In the genomic region with DNA sequence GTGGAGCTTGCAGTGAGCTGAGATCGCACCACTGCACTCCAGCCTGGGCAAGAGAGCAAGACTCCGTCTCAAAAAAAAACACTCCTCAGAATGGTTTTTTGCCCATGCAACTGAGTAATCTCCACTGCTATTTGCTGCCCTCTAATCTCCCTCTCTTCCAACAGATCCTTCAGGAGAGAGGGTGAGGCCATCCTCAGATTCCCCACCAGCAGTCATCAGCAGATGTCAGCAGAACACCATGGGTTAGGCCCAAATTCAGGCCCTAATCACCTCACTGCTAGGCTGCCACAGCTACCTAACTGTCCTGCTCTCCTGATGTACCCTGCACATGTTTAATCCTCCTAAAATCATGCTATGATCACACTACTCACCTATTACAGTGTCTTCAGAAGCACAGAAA, we compare ENCODE assay signal across 12 cellular contexts.
DNase-seq lines count a peak whose midpoint lies in the region; ATAC-seq and TF ChIP-seq lines count a peak whose summit lies in the region.
"Had no signal": no experiment of that assay in that cellular context is flagged by ENCODE, and none has a peak within 500 bp of the region (broad histone marks: within the 10 kb centered on the region; RNA-seq: fewer than 3 reads in every experiment).

No MANE protein-coding gene starts in this region.

- peaks cover 0 to 26% of the 10 kb centered on the region in 2 experiments for H3K36me3 ChIP-seq in mesenchymal stem cell (ENCODE audit: control insufficient read depth in 1 of 2, insufficient read depth in 2 of 2, low read depth in 1 of 2, low read length in 2 of 2)
- H3K36me3 ChIP-seq in esophagus squamous epithelium = no peaks in the 10 kb centered on the region
- no peaks in the 10 kb centered on the region for H3K36me3 ChIP-seq in heart left ventricle
- no peaks in the 10 kb centered on the region for H3K36me3 ChIP-seq in suprapubic skin
- H3K36me3 ChIP-seq: tibial nerve had no signal

- H2BK12ac ChIP-seq in mesenchymal stem cell (ENCODE audit: low read length in 2 of 2) = peak overlapping the region in 1 of 2 experiments; percentile 91

- peak overlapping the region; percentile 44 for H3K9ac ChIP-seq in mesenchymal stem cell (ENCODE audit: low read length)

- H3K4me3 ChIP-seq in mesenchymal stem cell (ENCODE audit: insufficient read depth in 1 of 2, low read depth in 1 of 2, low read length in 2 of 2) = no peak overlapping the region
- no peak overlapping the region for H3K4me3 ChIP-seq in esophagus squamous epithelium
- H3K4me3 ChIP-seq in heart left ventricle = no peak overlapping the region
- H3K4me3 ChIP-seq in suprapubic skin = no peak overlapping the region
- H3K4me3 ChIP-seq: tibial nerve had no signal

- H3K27me3 ChIP-seq in mesenchymal stem cell (ENCODE audit: control insufficient read depth in 1 of 2, insufficient read depth in 1 of 2, low read length in 2 of 2) = no peaks in the 10 kb centered on the region
- no peaks in the 10 kb centered on the region for H3K27me3 ChIP-seq in esophagus squamous epithelium
- H3K27me3 ChIP-seq in heart left ventricle = no peaks in the 10 kb centered on the region
- no peaks in the 10 kb centered on the region for H3K27me3 ChIP-seq in suprapubic skin
- H3K27me3 ChIP-seq: tibial nerve had no signal

- peak overlapping the region in 1 of 2 experiments; percentile 59 for H3K18ac ChIP-seq in mesenchymal stem cell (ENCODE audit: low read depth in 1 of 2, low read length in 2 of 2)

- no peak overlapping the region for H2BK120ac ChIP-seq in mesenchymal stem cell (ENCODE audit: low read depth, low read length)

- no peak overlapping the region for H3K4me2 ChIP-seq in mesenchymal stem cell (ENCODE audit: low read length, poor library complexity, severe bottlenecking)

- DNase-seq in ELF-1 (ENCODE audit: low read depth, low spot score) = peak; percentile 34
- peak; percentile 17 for DNase-seq in SK-N-DZ (ENCODE audit: low spot score)
- no peak for DNase-seq in mesenchymal stem cell
- DNase-seq in esophagus squamous epithelium (lab: John Stamatoyannopoulos, UW) = no peak
- no peak for DNase-seq in heart left ventricle
- no peak for DNase-seq in suprapubic skin (ENCODE audit: low spot score in 2 of 2)
- DNase-seq: activated naive CD4-positive, alpha-beta T cell treated with anti-CD3 and anti-CD28 coated beads, Interleukin-2, amount 50 U/mL, for 16 hours; effector CD4-positive, alpha-beta T cell; NCI-H774; occipital lobe had no signal

- no peak for TF ChIP-seq EP300 in suprapubic skin (IDR thresholded peaks at IDR 0.05)

- 94% methylated on average over 2 of the region's 2 CpGs for WGBS in mesenchymal stem cell
- WGBS in esophagus squamous epithelium, 2 donors = 83 to 88% methylated on average over 2 of the region's 2 CpGs
- WGBS in heart left ventricle, 4 donors = 89 to 100% (median 96%) methylated on average over 2 of the region's 2 CpGs
- 90% methylated on average over 2 of the region's 2 CpGs for WGBS in suprapubic skin

- H3K4me1 ChIP-seq in mesenchymal stem cell (ENCODE audit: control insufficient read depth, insufficient read depth, low read depth, low read length) = peaks cover 5% of the 10 kb centered on the region
- H3K4me1 ChIP-seq in esophagus squamous epithelium = no peaks in the 10 kb centered on the region
- H3K4me1 ChIP-seq in heart left ventricle = peaks cover 0 to 24% (median 0%) of the 10 kb centered on the region in 12 donors
- H3K4me1 ChIP-seq in suprapubic skin = no peaks in the 10 kb centered on the region
- H3K4me1 ChIP-seq: tibial nerve had no signal

- H3K23ac ChIP-seq in mesenchymal stem cell (ENCODE audit: low read length in 2 of 2) = no peak overlapping the region

- H2AFZ ChIP-seq in mesenchymal stem cell (ENCODE audit: low read depth, low read length) = no peak overlapping the region

- H4K8ac ChIP-seq in mesenchymal stem cell (ENCODE audit: low read length) = peak overlapping the region; percentile 8

- intact Hi-C loops in esophagus squamous epithelium (cut with DNase I) (no loop called here), heart left ventricle (cut with DNase I) (no loop called here)

- H3K9me3 ChIP-seq in mesenchymal stem cell (ENCODE audit: control insufficient read depth, low read length) = no peaks in the 10 kb centered on the region
- H3K9me3 ChIP-seq in esophagus squamous epithelium = no peaks in the 10 kb centered on the region
- no peaks in the 10 kb centered on the region for H3K9me3 ChIP-seq in heart left ventricle
- H3K9me3 ChIP-seq in suprapubic skin = no peaks in the 10 kb centered on the region
- H3K9me3 ChIP-seq: tibial nerve had no signal

- no peak overlapping the region for H2BK15ac ChIP-seq in mesenchymal stem cell (ENCODE audit: low read depth, poor library complexity, severe bottlenecking)

- ATAC-seq in GM21576 (IDR thresholded peaks at IDR 0.05; ENCODE audit: unreplicated experiment) (peak; percentile 26), heart left ventricle (no peak)

- TF ChIP-seq CTCF in esophagus squamous epithelium (IDR thresholded peaks at IDR 0.05) (no peak), heart left ventricle (IDR thresholded peaks at IDR 0.05) (peak in 1 of 12 donors; percentile 3), suprapubic skin (IDR thresholded peaks at IDR 0.05) (no peak)

- no peak for TF ChIP-seq POLR2A in esophagus squamous epithelium (IDR thresholded peaks at IDR 0.05)
- no peak for TF ChIP-seq POLR2A in heart left ventricle (IDR thresholded peaks at IDR 0.05)
- no peak for TF ChIP-seq POLR2A in suprapubic skin (IDR thresholded peaks at IDR 0.05)

- H3K4ac ChIP-seq in mesenchymal stem cell (ENCODE audit: low read depth in 1 of 2, low read length in 2 of 2) = no peak overlapping the region

- no peak overlapping the region for H3K14ac ChIP-seq in mesenchymal stem cell (ENCODE audit: low read length in 2 of 2)

- H2BK5ac ChIP-seq in mesenchymal stem cell (ENCODE audit: low read depth, low read length, poor library complexity, severe bottlenecking) = no peak overlapping the region

- H3K27ac ChIP-seq in mesenchymal stem cell (ENCODE audit: low read length, poor library complexity, severe bottlenecking) = no peak overlapping the region
- H3K27ac ChIP-seq in esophagus squamous epithelium = no peak overlapping the region
- no peak overlapping the region for H3K27ac ChIP-seq in heart left ventricle
- no peak overlapping the region for H3K27ac ChIP-seq in suprapubic skin
- H3K27ac ChIP-seq: tibial nerve had no signal

- no peaks in the 10 kb centered on the region for H3K79me1 ChIP-seq in mesenchymal stem cell (replicated peaks; ENCODE audit: low read length, poor library complexity, severe bottlenecking)

- peak overlapping the region; percentile 16 for H2AK5ac ChIP-seq in mesenchymal stem cell (ENCODE audit: low read length, severe bottlenecking)

- no peak overlapping the region for H4K91ac ChIP-seq in mesenchymal stem cell (ENCODE audit: low read length)

Comparison
In these comparisons a context has a peak if more than half of its experiments do, and no peak if none do; other contexts are left out.
1. DNase-seq: peak in ELF-1 (single experiment) and SK-N-DZ (single experiment); none in mesenchymal stem cell (single experiment), esophagus squamous epithelium (single experiment), heart left ventricle (0 of 5) and suprapubic skin (0 of 2).